ENCODE assay signal across 21 cellular contexts in genomic region chr1:51000651-51001050, GRCh38. TPM values are rescaled to one million over a fixed set of nuclear protein-coding genes. Genes with fewer than 3 reads are reported as not detected.
DNase-seq lines count a peak whose midpoint lies in the region; ATAC-seq and FAIRE-seq lines count a peak whose summit lies in the region.
"Had no signal": no experiment of that assay in that cellular context is flagged by ENCODE, and none has a peak within 500 bp of the region (broad histone marks: within the 10 kb centered on the region; RNA-seq: fewer than 3 reads in every experiment).

No MANE protein-coding gene starts in this region.

- H3K36me3 Mint-ChIP-seq in memory B cell, result no peaks in the 10 kb centered on the region
- H3K36me3 Mint-ChIP-seq in activated T-cell treated with anti-CD3 and anti-CD28 coated beads, Interleukin-2, amount 50 U/mL, for 24 hours (ENCODE audit: low read depth), result no peaks in the 10 kb centered on the region
- H3K36me3 Mint-ChIP-seq: activated naive CD8-positive, alpha-beta T cell; T-cell had no signal

- H3K4me1 Mint-ChIP-seq in memory B cell, result peaks cover 11% of the 10 kb centered on the region
- H3K4me1 Mint-ChIP-seq in activated T-cell treated with anti-CD3 and anti-CD28 coated beads, Interleukin-2, amount 50 U/mL, for 24 hours (ENCODE audit: low read depth), result no peaks in the 10 kb centered on the region

- no peak for FAIRE-seq in RCC 7860 (lab: Jason Lieb, UNC)
- FAIRE-seq: G401.6 had no signal

- peaks cover 9% of the 10 kb centered on the region for H3K27me3 Mint-ChIP-seq in memory B cell
- H3K27me3 Mint-ChIP-seq in activated T-cell treated with anti-CD3 and anti-CD28 coated beads, Interleukin-2, amount 50 U/mL, for 24 hours, result no peaks in the 10 kb centered on the region

- peaks cover 1% of the 10 kb centered on the region for H3K9me3 Mint-ChIP-seq in memory B cell
- H3K9me3 Mint-ChIP-seq in activated T-cell treated with anti-CD3 and anti-CD28 coated beads, Interleukin-2, amount 50 U/mL, for 24 hours, result no peaks in the 10 kb centered on the region
- H3K9me3 Mint-ChIP-seq: activated CD8-positive, alpha-beta T cell treated with anti-CD3 and anti-CD28 coated beads for 36 hours; T-cell had no signal

- ATAC-seq in GM19395 (IDR thresholded peaks at IDR 0.05; ENCODE audit: unreplicated experiment), result peak; percentile 55
- peak; percentile 27 for ATAC-seq in GM21825 (IDR thresholded peaks at IDR 0.05; ENCODE audit: unreplicated experiment)
- peak; percentile 35 for ATAC-seq in HG03565 (IDR thresholded peaks at IDR 0.05; ENCODE audit: unreplicated experiment)
- ATAC-seq in memory B cell (ENCODE audit: low read depth), result no peak
- ATAC-seq: activated CD8-positive, alpha-beta T cell treated with anti-CD3 and anti-CD28 coated beads for 36 hours; left lung; Right ventricle myocardium inferior; stimulated activated naive CD8-positive, alpha-beta T cell treated with anti-CD3 and anti-CD28 coated beads, Interleukin-15, Interleukin-2, amounts not matched to agents 100 U/mL and 50 U/mL, for 24 hours; T-cell had no signal

- peak overlapping the region; percentile 57 for H3K27ac Mint-ChIP-seq in memory B cell
- H3K27ac Mint-ChIP-seq in activated T-cell treated with anti-CD3 and anti-CD28 coated beads, Interleukin-2, amount 50 U/mL, for 24 hours, result no peak overlapping the region
- H3K27ac Mint-ChIP-seq: activated CD8-positive, alpha-beta T cell treated with anti-CD3 and anti-CD28 coated beads for 36 hours; activated naive CD8-positive, alpha-beta T cell; T-cell had no signal

- DNase-seq in memory B cell (ENCODE audit: low spot score in 2 of 2), result no peak
- DNase-seq in GM19240 (ENCODE audit: insufficient read length, low spot score), result no peak
- DNase-seq in activated T-cell treated with anti-CD3 and anti-CD28 coated beads, Interleukin-2, amount 50 U/mL, for 24 hours, result no peak
- no peak for DNase-seq in H4 (ENCODE audit: low spot score)
- no peak for DNase-seq in RCC 7860 (ENCODE audit: low spot score)
- DNase-seq: activated CD8-positive, alpha-beta T cell treated with anti-CD3 and anti-CD28 coated beads for 36 hours; activated T-cell treated with anti-CD3 and anti-CD28 coated beads, Interleukin-2, amount 50 U/mL, for 48 hours; AML-193; left lung; NCI-H146; NCI-H345; retina; stimulated activated naive CD8-positive, alpha-beta T cell treated with anti-CD3 and anti-CD28 coated beads, Interleukin-15, Interleukin-2, amounts not matched to agents 100 U/mL and 50 U/mL, for 24 hours; T-cell; transverse colon had no signal

- H3K4me3 Mint-ChIP-seq in memory B cell, result no peak overlapping the region
- H3K4me3 Mint-ChIP-seq in activated T-cell treated with anti-CD3 and anti-CD28 coated beads, Interleukin-2, amount 50 U/mL, for 24 hours, result no peak overlapping the region
- H3K4me3 Mint-ChIP-seq: activated CD8-positive, alpha-beta T cell treated with anti-CD3 and anti-CD28 coated beads for 36 hours; activated naive CD8-positive, alpha-beta T cell; T-cell had no signal

RNA-seq across cellular contexts. Expression of gene CDKN2C, which starts 30.6 kb away (rescaled TPM):
- total RNA-seq in H4 (2014; rRNA removed; shearing (Covaris generic)), result 167 and 185 TPM in 2 replicates

RNA-seq across cellular contexts. Expression of gene FAF1, which starts 40.6 kb away (rescaled TPM):
- total RNA-seq in H4 (2014; rRNA removed; shearing (Covaris generic)), result 91.9 and 97.3 TPM in 2 replicates
